Comparison of ENCODE assay signal across 10 cellular contexts in the genomic region with DNA sequence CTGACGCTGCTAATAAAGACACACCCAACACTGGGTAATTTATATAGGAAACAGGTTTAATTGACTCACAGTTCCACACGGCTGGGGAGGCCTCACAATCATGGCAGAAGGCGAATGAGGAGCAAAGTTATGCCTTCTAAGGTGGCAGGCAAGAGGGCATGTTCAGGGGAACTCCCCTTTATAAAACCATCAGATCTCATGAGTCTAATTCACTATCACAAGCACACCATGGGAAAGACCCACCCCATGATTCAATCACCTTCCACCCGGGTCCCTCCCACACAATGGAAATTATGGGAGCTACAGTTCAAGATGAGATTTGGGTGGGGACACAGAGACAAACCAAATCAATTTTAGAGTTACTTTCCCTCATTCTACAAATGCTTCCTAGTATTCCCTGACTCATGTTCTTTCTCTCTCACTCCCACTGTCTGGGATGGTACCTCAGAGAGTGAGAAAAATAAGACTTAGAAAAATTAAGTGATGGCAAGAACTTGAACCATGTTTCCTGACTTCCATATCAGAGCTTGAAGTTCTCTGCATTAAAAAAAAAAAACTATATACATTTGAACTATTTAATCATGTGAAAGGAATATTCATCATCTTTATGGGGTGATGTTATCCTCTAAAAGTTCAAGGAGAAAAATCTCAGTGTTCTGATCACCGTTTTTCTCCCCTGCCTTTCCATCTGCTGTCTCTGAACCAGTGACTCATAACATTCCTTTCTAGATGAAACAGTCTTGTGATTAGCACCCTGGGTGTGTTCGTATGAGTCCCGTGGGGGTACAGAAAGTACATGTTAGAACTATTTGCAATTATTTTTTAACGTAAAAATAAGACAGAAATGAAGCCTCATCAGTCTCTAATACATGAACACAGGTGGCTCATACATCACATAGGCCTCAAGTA.
A peak's percentile ranks its signal among the peaks of the same experiment; 100 is the strongest.
DNase-seq lines count a peak whose midpoint lies in the region; ATAC-seq, FAIRE-seq and TF ChIP-seq lines count a peak whose summit lies in the region.
"Had no signal": no experiment of that assay in that cellular context is flagged by ENCODE, and none has a peak within 500 bp of the region (broad histone marks: within the 10 kb centered on the region; RNA-seq: fewer than 3 reads in every experiment).

No MANE protein-coding gene starts in this region.

- H3K9ac ChIP-seq in astrocyte (ENCODE audit: low read length), result no peak overlapping the region

- H3K27me3 ChIP-seq in breast epithelium, result no peaks in the 10 kb centered on the region
- H3K27me3 ChIP-seq in astrocyte (ENCODE audit: insufficient read depth, low read length), result no peaks in the 10 kb centered on the region
- no peaks in the 10 kb centered on the region for H3K27me3 ChIP-seq in tibial nerve
- no peaks in the 10 kb centered on the region for H3K27me3 ChIP-seq in small intestine (ENCODE audit: control insufficient read depth in 2 of 2, insufficient read depth in 2 of 2, low read length in 2 of 2)
- no peaks in the 10 kb centered on the region for H3K27me3 ChIP-seq in left ventricle myocardium inferior (ENCODE audit: low read depth)

- TF ChIP-seq POLR2A in breast epithelium (IDR thresholded peaks at IDR 0.05), result no peak
- no peak for TF ChIP-seq POLR2A in tibial nerve (IDR thresholded peaks at IDR 0.05)

- peak overlapping the region; percentile 52 for H3K4me2 ChIP-seq in astrocyte (ENCODE audit: low read length)

- DNase-seq in MCF 10A (ENCODE audit: unreplicated experiment) (peak; percentile 68), breast epithelium (ENCODE audit: low spot score in 2 of 2) (no peak), astrocyte (ENCODE audit: low read depth) (peak; percentile 75), tibial nerve (ENCODE audit: low spot score in 2 of 2) (peak in 1 of 2 donors; percentile 56), small intestine (no peak), left ventricle myocardium inferior (no peak)
- no peak for DNase-seq in natural killer cell treated with Interleukin-12 subunit alpha and Interleukin-12 subunit beta and Interleukin-15 and Interleukin-18, amount 100 ng/mL, for 72 hours (ENCODE audit: low spot score)
- DNase-seq: activated CD4-positive, alpha-beta T cell treated with anti-CD3 and anti-CD28 coated beads, Interleukin-2, amount 10 ng/mL, durations not matched to agents 7 days and 5 days; stimulated activated CD4-positive, alpha-beta T cell treated with anti-CD3 and anti-CD28 coated beads, Interleukin-4, amount 100 ng/mL, for 4 hours had no signal

- CTCF ChIA-PET in MCF 10A (lab: Yijun Ruan, JAX), result interaction anchor here (0.8 to 1.1 kb wide), 3 partner anchors 8 to 547 kb away, joined by 3 to 5 read pairs (median 3); no protein-coding TSS in a partner anchor

- peaks cover 25% of the 10 kb centered on the region for H3K4me1 Mint-ChIP-seq in MCF 10A (ENCODE audit: insufficient read depth, unreplicated experiment)
- H3K4me1 Mint-ChIP-seq in astrocyte (ENCODE audit: low read depth, unreplicated experiment), result peaks cover 20% of the 10 kb centered on the region
- H3K4me1 Mint-ChIP-seq in natural killer cell treated with Interleukin-12 subunit alpha and Interleukin-12 subunit beta and Interleukin-15 and Interleukin-18, amount 100 ng/mL, for 72 hours (ENCODE audit: low read depth in 2 of 2), result no peaks in the 10 kb centered on the region
- H3K4me1 Mint-ChIP-seq: activated CD4-positive, alpha-beta T cell treated with anti-CD3 and anti-CD28 coated beads, Interleukin-2, amount 10 ng/mL, durations not matched to agents 7 days and 5 days had no signal

- 52 to 64% methylated on average over 8 of the region's 8 CpGs for WGBS in tibial nerve, 2 donors
- 43 to 71% (median 49%) methylated on average over 8 of the region's 8 CpGs for WGBS in small intestine, 3 donors

- H3K27ac Mint-ChIP-seq in MCF 10A (ENCODE audit: low read depth, unreplicated experiment) (peak overlapping the region; percentile 98), astrocyte (ENCODE audit: unreplicated experiment) (peak overlapping the region; percentile 98)
- H3K27ac Mint-ChIP-seq in natural killer cell treated with Interleukin-12 subunit alpha and Interleukin-12 subunit beta and Interleukin-15 and Interleukin-18, amount 100 ng/mL, for 72 hours, result no peak overlapping the region
- H3K27ac Mint-ChIP-seq: activated CD4-positive, alpha-beta T cell treated with anti-CD3 and anti-CD28 coated beads, Interleukin-2, amount 10 ng/mL, durations not matched to agents 7 days and 5 days had no signal

- H3K27ac ChIP-seq in breast epithelium (no peak overlapping the region), astrocyte (ENCODE audit: low read depth, low read length) (peak overlapping the region; percentile 53), tibial nerve (peak overlapping the region; percentile 50 to 84 (median 71)), small intestine (ENCODE audit: low read depth in 1 of 2, low read length in 1 of 2) (no peak overlapping the region), left ventricle myocardium inferior (replicated peaks) (no peak overlapping the region)

- no peaks in the 10 kb centered on the region for H4K20me1 ChIP-seq in astrocyte (ENCODE audit: insufficient read depth, low read length)

- H3K9me3 Mint-ChIP-seq in MCF 10A (ENCODE audit: unreplicated experiment) (peaks cover 7% of the 10 kb centered on the region), astrocyte (ENCODE audit: unreplicated experiment) (no peaks in the 10 kb centered on the region)
- H3K9me3 Mint-ChIP-seq in natural killer cell treated with Interleukin-12 subunit alpha and Interleukin-12 subunit beta and Interleukin-15 and Interleukin-18, amount 100 ng/mL, for 72 hours, result no peaks in the 10 kb centered on the region
- H3K9me3 Mint-ChIP-seq: activated CD4-positive, alpha-beta T cell treated with anti-CD3 and anti-CD28 coated beads, Interleukin-2, amount 10 ng/mL, durations not matched to agents 7 days and 5 days had no signal

- H3K36me3 Mint-ChIP-seq in MCF 10A (ENCODE audit: insufficient read depth, unreplicated experiment) (no peaks in the 10 kb centered on the region), astrocyte (ENCODE audit: low read depth, unreplicated experiment) (peaks cover 9% of the 10 kb centered on the region)
- no peaks in the 10 kb centered on the region for H3K36me3 Mint-ChIP-seq in natural killer cell treated with Interleukin-12 subunit alpha and Interleukin-12 subunit beta and Interleukin-15 and Interleukin-18, amount 100 ng/mL, for 72 hours

- ATAC-seq in HG03064 (IDR thresholded peaks at IDR 0.05; ENCODE audit: low read depth, unreplicated experiment), result peak; percentile 70
- no peak for ATAC-seq in natural killer cell treated with Interleukin-12 subunit alpha and Interleukin-12 subunit beta and Interleukin-15 and Interleukin-18, amount 100 ng/mL, for 72 hours

- TF ChIP-seq EP300 in tibial nerve (IDR thresholded peaks at IDR 0.05), result peak in 1 of 2 donors; percentile 79

- no peaks in the 10 kb centered on the region for H3K27me3 Mint-ChIP-seq in MCF 10A (ENCODE audit: insufficient read depth, unreplicated experiment)
- H3K27me3 Mint-ChIP-seq in astrocyte (ENCODE audit: low read depth, unreplicated experiment), result no peaks in the 10 kb centered on the region
- H3K27me3 Mint-ChIP-seq in natural killer cell treated with Interleukin-12 subunit alpha and Interleukin-12 subunit beta and Interleukin-15 and Interleukin-18, amount 100 ng/mL, for 72 hours, result no peaks in the 10 kb centered on the region

- H2AFZ ChIP-seq in astrocyte (ENCODE audit: low read depth, low read length), result peak overlapping the region; percentile 24

- peak overlapping the region; percentile 35 for H3K4me3 Mint-ChIP-seq in MCF 10A (ENCODE audit: unreplicated experiment)
- H3K4me3 Mint-ChIP-seq in astrocyte (ENCODE audit: unreplicated experiment), result peak overlapping the region; percentile 61
- H3K4me3 Mint-ChIP-seq in natural killer cell treated with Interleukin-12 subunit alpha and Interleukin-12 subunit beta and Interleukin-15 and Interleukin-18, amount 100 ng/mL, for 72 hours, result no peak overlapping the region
- H3K4me3 Mint-ChIP-seq: activated CD4-positive, alpha-beta T cell treated with anti-CD3 and anti-CD28 coated beads, Interleukin-2, amount 10 ng/mL, durations not matched to agents 7 days and 5 days had no signal

- FAIRE-seq in astrocyte (lab: Jason Lieb, UNC), result peak; percentile 86
- FAIRE-seq in small intestine (lab: Jason Lieb, UNC), result no peak

- TF ChIP-seq CTCF in MCF 10A (IDR thresholded peaks at IDR 0.05; ENCODE audit: unreplicated experiment) (no peak), breast epithelium (IDR thresholded peaks at IDR 0.05) (no peak), astrocyte (IDR thresholded peaks at IDR 0.05; ENCODE audit: insufficient read depth, low read depth, low read length) (no peak), tibial nerve (IDR thresholded peaks at IDR 0.05) (no peak), left ventricle myocardium inferior (IDR thresholded peaks at IDR 0.05; ENCODE audit: borderline replicate concordance) (no peak)

- no peak overlapping the region for H3K4me3 ChIP-seq in breast epithelium
- H3K4me3 ChIP-seq in astrocyte (ENCODE audit: insufficient read depth, low read depth, low read length), result no peak overlapping the region
- H3K4me3 ChIP-seq in tibial nerve, result no peak overlapping the region
- no peak overlapping the region for H3K4me3 ChIP-seq in small intestine (ENCODE audit: low read depth in 1 of 2, low read length in 2 of 2)
- H3K4me3 ChIP-seq in left ventricle myocardium inferior, result no peak overlapping the region

- TSS peak; percentile 67 for BruUV-seq in MCF 10A (replicated peaks; lab: Mats Ljungman, UMichigan)

- H3K79me2 ChIP-seq in astrocyte (ENCODE audit: insufficient read depth, low read length), result no peaks in the 10 kb centered on the region

- H3K36me3 ChIP-seq in breast epithelium (no peaks in the 10 kb centered on the region), astrocyte (ENCODE audit: insufficient read depth, low read length) (no peaks in the 10 kb centered on the region), tibial nerve (peaks cover 0 to 7% (median 0%) of the 10 kb centered on the region in 3 donors), small intestine (ENCODE audit: control insufficient read depth in 2 of 2, insufficient read depth in 2 of 2, low read length in 2 of 2) (no peaks in the 10 kb centered on the region), left ventricle myocardium inferior (no peaks in the 10 kb centered on the region)

- intact Hi-C loops in MCF 10A (cut with micrococcal nuclease), result no loop called here
- intact Hi-C loops in breast epithelium (cut with DNase I; ENCODE audit: low total_unique reads), result no loop called here
- intact Hi-C loops in left ventricle myocardium inferior (cut with micrococcal nuclease), result no loop called here

- POLR2A ChIA-PET in MCF 10A (lab: Yijun Ruan, JAX), result interaction anchor here (0.6 to 1.3 kb wide), 5 partner anchors 9 to 414 kb away, joined by 3 read pairs; no protein-coding TSS in a partner anchor

- no peaks in the 10 kb centered on the region for H3K9me3 ChIP-seq in breast epithelium
- no peaks in the 10 kb centered on the region for H3K9me3 ChIP-seq in astrocyte (ENCODE audit: insufficient read depth, low read depth, low read length)
- no peaks in the 10 kb centered on the region for H3K9me3 ChIP-seq in tibial nerve
- no peaks in the 10 kb centered on the region for H3K9me3 ChIP-seq in small intestine (ENCODE audit: control insufficient read depth, low read depth)
- no peaks in the 10 kb centered on the region for H3K9me3 ChIP-seq in left ventricle myocardium inferior (replicated peaks)

- H3K4me1 ChIP-seq in breast epithelium, result no peaks in the 10 kb centered on the region
- peaks cover 10% of the 10 kb centered on the region for H3K4me1 ChIP-seq in astrocyte (ENCODE audit: insufficient read depth, low read length)
- peaks cover 0 to 28% (median 0%) of the 10 kb centered on the region in 4 donors for H3K4me1 ChIP-seq in tibial nerve
- no peaks in the 10 kb centered on the region for H3K4me1 ChIP-seq in small intestine (ENCODE audit: control insufficient read depth in 2 of 2, insufficient read depth in 1 of 2, low read depth in 1 of 2, low read length in 1 of 2)
- no peaks in the 10 kb centered on the region for H3K4me1 ChIP-seq in left ventricle myocardium inferior

Comparison
In these comparisons a context has a peak if more than half of its experiments do, and no peak if none do; other contexts are left out.
1. DNase-seq: peak in MCF 10A (single experiment) and astrocyte (single experiment); none in breast epithelium (0 of 2), small intestine (single experiment), natural killer cell treated with Interleukin-12 subunit alpha and Interleukin-12 subunit beta and Interleukin-15 and Interleukin-18, amount 100 ng/mL, for 72 hours (single experiment) and left ventricle myocardium inferior (single experiment).
2. H3K27ac Mint-ChIP-seq: peak in MCF 10A (single experiment) and astrocyte (single experiment); none in natural killer cell treated with Interleukin-12 subunit alpha and Interleukin-12 subunit beta and Interleukin-15 and Interleukin-18, amount 100 ng/mL, for 72 hours (0 of 2).
3. H3K27ac ChIP-seq: peak in astrocyte (single experiment) and tibial nerve (4 of 4); none in breast epithelium (0 of 2), small intestine (0 of 2) and left ventricle myocardium inferior (single experiment).